8 cellular contexts compared by ENCODE assay signal in genomic region chr5:129094087-129094923, GRCh38. TPM values are rescaled to one million over a fixed set of nuclear protein-coding genes. Genes with fewer than 3 reads are reported as not detected.
DNase-seq lines count a peak whose midpoint lies in the region; ATAC-seq and TF ChIP-seq lines count a peak whose summit lies in the region.

Gene ISOC1 (plus strand): TSS chr5:129094749. CDS start chr5:129094767, 18 bp downstream.

- ATAC-seq in natural killer cell, result peak; percentile 92 to 98 (median 93)

- DNase-seq in ELF-1 (ENCODE audit: low read depth, low spot score), result peak; percentile 93
- peak; percentile 87 for DNase-seq in H4 (ENCODE audit: low spot score)
- DNase-seq in RPMI8226, result peak; percentile 92
- peak; percentile 76 to 90 for DNase-seq in activated T-helper 1 cell treated with anti-CD3 and anti-CD28 coated beads, Interleukin-2, amount 50 U/mL, for 16 hours (ENCODE audit: low read depth in 1 of 2, low spot score in 1 of 2)
- DNase-seq in fibroblast of lung (ENCODE audit: low read depth in 2 of 2), result peak; percentile 87 to 88
- peak; percentile 89 for DNase-seq in natural killer cell
- DNase-seq in stimulated activated naive CD4-positive, alpha-beta T cell (lab: John Stamatoyannopoulos, UW), result peak; percentile 84 to 93 (median 89)

- TF ChIP-seq CTCF in LNCAP (IDR thresholded peaks at IDR 0.05) (peak; percentile 31; the same call in 1 of the 2 replicates), fibroblast of lung (conservative IDR thresholded peaks at IDR 0.05 in 1 of 2, IDR thresholded peaks at IDR 0.05 in 1 of 2; ENCODE audit: low read depth in 1 of 2, low read length in 2 of 2) (no peak), natural killer cell (IDR thresholded peaks at IDR 0.05) (no peak)

- no peaks in the 10 kb centered on the region for H3K79me2 ChIP-seq in fibroblast of lung (ENCODE audit: control insufficient read depth, insufficient read depth, low read length)

- no peaks in the 10 kb centered on the region for H3K36me3 ChIP-seq in fibroblast of lung (ENCODE audit: control insufficient read depth, insufficient read depth, low read length)

- H3K4me3 Mint-ChIP-seq in natural killer cell, result peak within 1 kb of the TSS; percentile 83

- H3K9me3 Mint-ChIP-seq in natural killer cell, result no peaks in the 10 kb centered on the region

- peak within 1 kb of the TSS; percentile 50 for H3K27ac ChIP-seq in fibroblast of lung (ENCODE audit: insufficient read depth, low read length)

- H3K27ac Mint-ChIP-seq in natural killer cell, result peak within 1 kb of the TSS; percentile 58 to 80

- no peaks in the 10 kb centered on the region for H3K9me3 ChIP-seq in fibroblast of lung (ENCODE audit: control insufficient read depth, insufficient read depth, low read depth, low read length)

- intact Hi-C loops in natural killer cell (cut with micrococcal nuclease), result loop anchor here (10.0 kb wide), 1 partner anchor 1010 kb away; the partner anchor contains the start of gene SLC12A2

- peaks cover 3% of the 10 kb centered on the region for H4K20me1 ChIP-seq in fibroblast of lung (ENCODE audit: control insufficient read depth, extremely low read depth, insufficient read depth, low read length)

- H3K4me3 ChIP-seq in fibroblast of lung (replicated peaks in 1 of 4; ENCODE audit: control extremely low read depth in 1 of 4, insufficient read depth in 1 of 4, low read depth in 3 of 4, low read length in 4 of 4), result peak within 1 kb of the TSS; percentile 81 to 97 (median 88)

- peak within 1 kb of the TSS; percentile 76 for H3K9ac ChIP-seq in fibroblast of lung (ENCODE audit: insufficient read depth, low read length)

- H3K36me3 Mint-ChIP-seq in natural killer cell, result no peaks in the 10 kb centered on the region

- peaks cover 12 to 17% of the 10 kb centered on the region in 2 donors for H3K27me3 Mint-ChIP-seq in natural killer cell (ENCODE audit: low read depth in 2 of 2)

- peak within 1 kb of the TSS; percentile 99 for H2AFZ ChIP-seq in fibroblast of lung (ENCODE audit: low read length)

- no peaks in the 10 kb centered on the region for H3K27me3 ChIP-seq in fibroblast of lung (ENCODE audit: control insufficient read depth, insufficient read depth, low read length)

- peak within 1 kb of the TSS; percentile 96 for H3K4me2 ChIP-seq in fibroblast of lung (ENCODE audit: extremely low read depth, insufficient read depth, low read length)

- H3K4me1 ChIP-seq in fibroblast of lung (ENCODE audit: control insufficient read depth, extremely low read depth, insufficient read depth, low read length), result no peaks in the 10 kb centered on the region

- peaks cover 22 to 25% of the 10 kb centered on the region in 2 donors for H3K4me1 Mint-ChIP-seq in natural killer cell

RNA-seq across cellular contexts. Expression of gene ISOC1, which starts in this region (rescaled TPM):
- total RNA-seq in H4 (2014; rRNA removed; shearing (Covaris generic)), result 41.4 and 55.2 TPM in 2 replicates
- total RNA-seq in fibroblast of lung (21.1 TPM in 2 replicates), natural killer cell (10 to 100 TPM; 11.3 to 15.5 (median 15.1) TPM)
- 15.4 and 23.2 TPM in 2 replicates for polyA plus RNA-seq in fibroblast of lung
- polyA plus RNA-seq in fibroblast of lung (2012), result 8.9 and 14.3 TPM in 2 replicates
- 3.1 and 4.5 TPM in 2 replicates for polyA minus RNA-seq in fibroblast of lung (ENCODE audit: low replicate concordance)

Comparison
In these comparisons a context has a peak if more than half of its experiments do, and no peak if none do; other contexts are left out.
1. Peak in every context shown above with its lines: DNase-seq, ATAC-seq, H3K4me3 ChIP-seq and H3K27ac ChIP-seq.